22 cellular contexts compared by ENCODE assay signal in genomic region chr10:127332631-127333030, GRCh38.
DNase-seq lines count a peak whose midpoint lies in the region; ATAC-seq and TF ChIP-seq lines count a peak whose summit lies in the region.
"Had no signal": no experiment of that assay in that cellular context is flagged by ENCODE, and none has a peak within 500 bp of the region (broad histone marks: within the 10 kb centered on the region; RNA-seq: fewer than 3 reads in every experiment).

No MANE protein-coding gene starts in this region.

- no peak for TF ChIP-seq POLR2A in spleen (IDR thresholded peaks at IDR 0.05)

- H2AFZ ChIP-seq in neural cell (ENCODE audit: low read depth, low read length): no peak overlapping the region

- H3K9ac ChIP-seq in neural cell (ENCODE audit: low read length): no peak overlapping the region
- H3K9ac ChIP-seq: BLaER1 treated with 17β-estradiol and CSF1 and Interleukin-3, amounts not matched to agents 10 nM and 100 nM had no signal

- H3K4me2 ChIP-seq in neural cell (ENCODE audit: low read length): no peak overlapping the region
- H3K4me2 ChIP-seq: A549; BLaER1 treated with 17β-estradiol and CSF1 and Interleukin-3, amounts not matched to agents 10 nM and 100 nM had no signal

- no peaks in the 10 kb centered on the region for H3F3A ChIP-seq in neural cell (ENCODE audit: insufficient read depth, low read length, poor library complexity, severe bottlenecking)

- no peaks in the 10 kb centered on the region for H3K4me1 ChIP-seq in spleen
- H3K4me1 ChIP-seq: A549; BE2C; BLaER1 treated with 17β-estradiol and CSF1 and Interleukin-3, amounts not matched to agents 10 nM and 100 nM; HAP-1 had no signal

- no peak overlapping the region for H3K4me3 ChIP-seq in epithelial cell of esophagus (ENCODE audit: low read length)
- no peak overlapping the region for H3K4me3 ChIP-seq in neural cell (ENCODE audit: low read length)
- H3K4me3 ChIP-seq in spleen: no peak overlapping the region
- H3K4me3 ChIP-seq: A549; BLaER1 treated with 17β-estradiol and CSF1 and Interleukin-3, amounts not matched to agents 10 nM and 100 nM; HAP-1 had no signal

- H3K27ac ChIP-seq in neural cell (ENCODE audit: low read length) (no peak overlapping the region), spleen (no peak overlapping the region)
- H3K27ac ChIP-seq: A549; BLaER1 treated with 17β-estradiol and CSF1 and Interleukin-3, amounts not matched to agents 10 nM and 100 nM had no signal

- ATAC-seq in omental fat pad (ENCODE audit: low FRiP score): no peak
- ATAC-seq: A549 had no signal

- no peaks in the 10 kb centered on the region for H4K20me1 ChIP-seq in neural cell (ENCODE audit: insufficient read depth)
- H4K20me1 ChIP-seq: BLaER1 treated with 17β-estradiol and CSF1 and Interleukin-3, amounts not matched to agents 10 nM and 100 nM had no signal

- H3K27me3 ChIP-seq in neural cell (ENCODE audit: insufficient read depth, low read depth, low read length) (no peaks in the 10 kb centered on the region), spleen (replicated peaks in 1 of 7) (no peaks in the 10 kb centered on the region)
- H3K27me3 ChIP-seq: BE2C; BLaER1 treated with 17β-estradiol and CSF1 and Interleukin-3, amounts not matched to agents 10 nM and 100 nM had no signal

- DNase-seq in HT1080 (ENCODE audit: low read depth) (peak; percentile 4), astrocyte of the hippocampus (ENCODE audit: low read depth, low spot score) (peak; percentile 10), epithelial cell of esophagus (ENCODE audit: low read depth) (peak; percentile 38), omental fat pad (ENCODE audit: low spot score) (no peak), NCI-H748 (lab: John Stamatoyannopoulos, UW; ENCODE audit: unreplicated experiment) (no peak), spleen (no peak), NAMALWA (ENCODE audit: low spot score) (no peak)
- DNase-seq: 8988T; ACHN; AML-193; BE2C; CD4-positive, alpha-beta T cell; CD8-positive, alpha-beta memory T cell; DMS53; DMS79 treated with DMSO at 0.1 percent for 48 hours; GF-D8; GOT3; HFFc6 had no signal

- TF ChIP-seq CTCF in epithelial cell of esophagus (IDR thresholded peaks at IDR 0.05; ENCODE audit: insufficient read depth, low read depth, low read length, missing control alignments) (no peak), neural cell (IDR thresholded peaks at IDR 0.05; ENCODE audit: poor library complexity, severe bottlenecking) (no peak), omental fat pad (IDR thresholded peaks at IDR 0.05) (no peak), spleen (IDR thresholded peaks at IDR 0.05 in 8 of 11, conservative IDR thresholded peaks at IDR 0.05 in 3 of 11) (no peak)

- TF ChIP-seq RAD21 in neural cell (conservative IDR thresholded peaks at IDR 0.05): no peak

- WGBS in spleen, 5 donors: 79 to 89% (median 82%) methylated on average over 4 of the region's 4 CpGs

- H3K9me3 ChIP-seq in neural cell (ENCODE audit: low read length) (no peaks in the 10 kb centered on the region), spleen (no peaks in the 10 kb centered on the region)
- H3K9me3 ChIP-seq: A549, BE2C, HAP-1 had no signal

- intact Hi-C loops in spleen (cut with DNase I; ENCODE audit: low total_unique reads): no loop called here

- H3K36me3 ChIP-seq in neural cell (ENCODE audit: insufficient read depth, low read length) (no peaks in the 10 kb centered on the region), spleen (no peaks in the 10 kb centered on the region)
- H3K36me3 ChIP-seq: BE2C; BLaER1 treated with 17β-estradiol and CSF1 and Interleukin-3, amounts not matched to agents 10 nM and 100 nM; HAP-1 had no signal

- no peak for TF ChIP-seq EP300 in neural cell (conservative IDR thresholded peaks at IDR 0.05; ENCODE audit: poor library complexity, severe bottlenecking)

- H3K79me2 ChIP-seq in neural cell (replicated peaks; ENCODE audit: insufficient read depth, low read length): no peaks in the 10 kb centered on the region

- H3K9me2 ChIP-seq in neural cell (ENCODE audit: insufficient read depth, low read length): no peaks in the 10 kb centered on the region

TF ChIP-seq in neural cell, 6 proteins besides CTCF, POLR2A, EP300 and RAD21:
- TF ChIP-seq SMC3 (conservative IDR thresholded peaks at IDR 0.05; ENCODE audit: poor library complexity): no peak
- TF ChIP-seq, protein P1, sequence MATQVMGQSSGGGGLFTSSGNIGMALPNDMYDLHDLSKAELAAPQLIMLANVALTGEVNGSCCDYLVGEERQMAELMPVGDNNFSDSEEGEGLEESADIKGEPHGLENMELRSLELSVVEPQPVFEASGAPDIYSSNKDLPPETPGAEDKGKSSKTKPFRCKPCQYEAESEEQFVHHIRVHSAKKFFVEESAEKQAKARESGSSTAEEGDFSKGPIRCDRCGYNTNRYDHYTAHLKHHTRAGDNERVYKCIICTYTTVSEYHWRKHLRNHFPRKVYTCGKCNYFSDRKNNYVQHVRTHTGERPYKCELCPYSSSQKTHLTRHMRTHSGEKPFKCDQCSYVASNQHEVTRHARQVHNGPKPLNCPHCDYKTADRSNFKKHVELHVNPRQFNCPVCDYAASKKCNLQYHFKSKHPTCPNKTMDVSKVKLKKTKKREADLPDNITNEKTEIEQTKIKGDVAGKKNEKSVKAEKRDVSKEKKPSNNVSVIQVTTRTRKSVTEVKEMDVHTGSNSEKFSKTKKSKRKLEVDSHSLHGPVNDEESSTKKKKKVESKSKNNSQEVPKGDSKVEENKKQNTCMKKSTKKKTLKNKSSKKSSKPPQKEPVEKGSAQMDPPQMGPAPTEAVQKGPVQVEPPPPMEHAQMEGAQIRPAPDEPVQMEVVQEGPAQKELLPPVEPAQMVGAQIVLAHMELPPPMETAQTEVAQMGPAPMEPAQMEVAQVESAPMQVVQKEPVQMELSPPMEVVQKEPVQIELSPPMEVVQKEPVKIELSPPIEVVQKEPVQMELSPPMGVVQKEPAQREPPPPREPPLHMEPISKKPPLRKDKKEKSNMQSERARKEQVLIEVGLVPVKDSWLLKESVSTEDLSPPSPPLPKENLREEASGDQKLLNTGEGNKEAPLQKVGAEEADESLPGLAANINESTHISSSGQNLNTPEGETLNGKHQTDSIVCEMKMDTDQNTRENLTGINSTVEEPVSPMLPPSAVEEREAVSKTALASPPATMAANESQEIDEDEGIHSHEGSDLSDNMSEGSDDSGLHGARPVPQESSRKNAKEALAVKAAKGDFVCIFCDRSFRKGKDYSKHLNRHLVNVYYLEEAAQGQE (IDR thresholded peaks at IDR 0.05; ENCODE audit: borderline replicate concordance): peak; percentile 85
- no peak for TF ChIP-seq EZH2 (IDR thresholded peaks at IDR 0.05; ENCODE audit: borderline replicate concordance, insufficient read depth, low read length, poor library complexity, severe bottlenecking)

Comparison
In these comparisons a context has a peak if more than half of its experiments do, and no peak if none do; other contexts are left out.
1. DNase-seq: peak in HT1080 (single experiment), astrocyte of the hippocampus (single experiment) and epithelial cell of esophagus (single experiment); none in omental fat pad (single experiment), NCI-H748 (single experiment), spleen (single experiment) and NAMALWA (single experiment).